In genomic region chr11:69415411-69416122, GRCh38 we compare ENCODE assay signal across 14 cellular contexts.
DNase-seq lines count a peak whose midpoint lies in the region; ATAC-seq and TF ChIP-seq lines count a peak whose summit lies in the region.
"Had no signal": no experiment of that assay in that cellular context is flagged by ENCODE, and none has a peak within 500 bp of the region (broad histone marks: within the 10 kb centered on the region; RNA-seq: fewer than 3 reads in every experiment).

No MANE protein-coding gene starts in this region.

- ATAC-seq in RWPE2 (ENCODE audit: low read depth) (no peak), HG03097 (IDR thresholded peaks at IDR 0.05; ENCODE audit: low FRiP score, unreplicated experiment) (no peak)
- ATAC-seq: K562 had no signal

- H3K36me3 ChIP-seq in RWPE2 (ENCODE audit: low read depth): no peaks in the 10 kb centered on the region
- no peaks in the 10 kb centered on the region for H3K36me3 ChIP-seq in tibial artery

- peaks cover 11 to 19% of the 10 kb centered on the region in 2 experiments for H3K4me1 Mint-ChIP-seq in H9
- H3K4me1 Mint-ChIP-seq in progenitor cell of endocrine pancreas (ENCODE audit: low read depth): peaks cover 23% of the 10 kb centered on the region
- no peaks in the 10 kb centered on the region for H3K4me1 Mint-ChIP-seq in T-helper 2 cell treated with Interferon-gamma antibody and Interleukin-4, amounts not matched to agents 5 μg/mL and 100 μg/mL, for 36 hours (ENCODE audit: low read depth)

- H4K20me1 ChIP-seq in H9 (ENCODE audit: control insufficient read depth, insufficient read depth, insufficient read length): no peaks in the 10 kb centered on the region

- no peak overlapping the region for H3K18ac ChIP-seq in H9 (ENCODE audit: insufficient read length, low read depth, low read length)

- no CpG with 5 or more reads among the region's 12 CpGs for WGBS in H9 (ENCODE audit: extremely low coverage, insufficient read length, low lambda C conversion rate)

- TF ChIP-seq CTCF in H9 (conservative IDR thresholded peaks at IDR 0.05) (no peak), RWPE2 (IDR thresholded peaks at IDR 0.05; ENCODE audit: poor library complexity, severe bottlenecking) (no peak), progenitor cell of endocrine pancreas (IDR thresholded peaks at IDR 0.05; ENCODE audit: unreplicated experiment) (no peak), tibial artery (IDR thresholded peaks at IDR 0.05) (no peak)

- no peak overlapping the region for H2BK5ac ChIP-seq in H9 (ENCODE audit: insufficient read length, low read length)

- no peak overlapping the region for H2BK120ac ChIP-seq in H9 (ENCODE audit: low read depth, low read length, poor library complexity, severe bottlenecking)

- H4K91ac ChIP-seq in H9 (ENCODE audit: insufficient read length, low read depth, low read length): no peak overlapping the region

- no peak overlapping the region for H2BK15ac ChIP-seq in H9 (ENCODE audit: low read depth, low read length)

- H2BK20ac ChIP-seq in H9 (ENCODE audit: low read depth, low read length, poor library complexity, severe bottlenecking): no peak overlapping the region

- no peaks in the 10 kb centered on the region for H3K27me3 ChIP-seq in H9 (ENCODE audit: insufficient read depth, low read length)
- no peaks in the 10 kb centered on the region for H3K27me3 ChIP-seq in RWPE2 (ENCODE audit: insufficient read depth, poor library complexity, severe bottlenecking)
- no peaks in the 10 kb centered on the region for H3K27me3 ChIP-seq in layer of hippocampus (ENCODE audit: control insufficient read depth, insufficient read depth, low read length)
- no peaks in the 10 kb centered on the region for H3K27me3 ChIP-seq in tibial artery

- DNase-seq in H9 (no peak), RWPE2 (ENCODE audit: low spot score) (peak; percentile 27), progenitor cell of endocrine pancreas (ENCODE audit: low spot score, unreplicated experiment) (no peak), tibial artery (no peak)
- no peak for DNase-seq in T-helper 2 cell treated with Interferon-gamma antibody and Interleukin-4, amounts not matched to agents 5 μg/mL and 100 μg/mL, for 36 hours (ENCODE audit: low spot score)
- DNase-seq: COR-L47, MV-4-11, NCI-H1417, NCI-H187 treated with DMSO at 0.1 percent for 48 hours, NCI-H526 treated with DMSO at 0.1 percent for 48 hours, SIG-M5 had no signal

- H3K9ac ChIP-seq in H9 (ENCODE audit: extremely low read depth, insufficient read length, low read length): no peak overlapping the region

- H3K9me3 ChIP-seq in H9 (ENCODE audit: control insufficient read depth, low read depth, low read length) (no peaks in the 10 kb centered on the region), RWPE2 (ENCODE audit: severe bottlenecking) (no peaks in the 10 kb centered on the region), tibial artery (no peaks in the 10 kb centered on the region)

- H3K14ac ChIP-seq in H9 (ENCODE audit: insufficient read depth, low read length): peak overlapping the region; percentile 54; the same call in 1 of the 2 replicates

- H3K9me3 Mint-ChIP-seq in H9 (peaks cover 5 to 6% of the 10 kb centered on the region in 2 experiments; a peak in 4 of 5 replicates), progenitor cell of endocrine pancreas (ENCODE audit: low read depth) (peaks cover 4% of the 10 kb centered on the region)
- H3K9me3 Mint-ChIP-seq in T-helper 2 cell treated with Interferon-gamma antibody and Interleukin-4, amounts not matched to agents 5 μg/mL and 100 μg/mL, for 36 hours: no peaks in the 10 kb centered on the region

- H3K79me1 ChIP-seq in H9 (ENCODE audit: insufficient read depth, low read depth, low read length, poor library complexity, severe bottlenecking): no peaks in the 10 kb centered on the region

- intact Hi-C loops in tibial artery (cut with DNase I; ENCODE audit: low total_unique reads): no loop called here

- no peak overlapping the region for H2AFZ ChIP-seq in H9 (ENCODE audit: low read length)

- H4K8ac ChIP-seq in H9 (replicated peaks; ENCODE audit: insufficient read length, low read depth, low read length): no peak overlapping the region

- H3K23ac ChIP-seq in H9 (ENCODE audit: insufficient read length, low read depth, low read length): no peak overlapping the region

- H3K4me3 Mint-ChIP-seq in H9 (no peak overlapping the region), progenitor cell of endocrine pancreas (ENCODE audit: low read depth) (no peak overlapping the region)
- H3K4me3 Mint-ChIP-seq in T-helper 2 cell treated with Interferon-gamma antibody and Interleukin-4, amounts not matched to agents 5 μg/mL and 100 μg/mL, for 36 hours: no peak overlapping the region

- H3K4ac ChIP-seq in H9 (ENCODE audit: low read depth, low read length): no peak overlapping the region

- no peak overlapping the region; a peak in 1 of 7 replicates for H3K27ac Mint-ChIP-seq in H9
- H3K27ac Mint-ChIP-seq in progenitor cell of endocrine pancreas: peak overlapping the region; percentile 67
- H3K27ac Mint-ChIP-seq in T-helper 2 cell treated with Interferon-gamma antibody and Interleukin-4, amounts not matched to agents 5 μg/mL and 100 μg/mL, for 36 hours: no peak overlapping the region

- H3T11ph ChIP-seq in H9 (ENCODE audit: low read length): no peak overlapping the region

- H3K36me3 Mint-ChIP-seq in H9 (ENCODE audit: insufficient read depth in 1 of 3, low read depth in 3 of 3) (peaks cover 0 to 6% (median 1%) of the 10 kb centered on the region in 3 experiments; a peak in 5 of 7 replicates), progenitor cell of endocrine pancreas (ENCODE audit: insufficient read depth) (no peaks in the 10 kb centered on the region)
- H3K36me3 Mint-ChIP-seq in T-helper 2 cell treated with Interferon-gamma antibody and Interleukin-4, amounts not matched to agents 5 μg/mL and 100 μg/mL, for 36 hours (ENCODE audit: low read depth): no peaks in the 10 kb centered on the region

- H3K23me2 ChIP-seq in H9 (ENCODE audit: insufficient read length, low read depth, low read length, poor library complexity, severe bottlenecking): no peaks in the 10 kb centered on the region

- no peak overlapping the region for H3K4me3 ChIP-seq in RWPE2 (ENCODE audit: severe bottlenecking)
- H3K4me3 ChIP-seq in tibial artery: no peak overlapping the region
- H3K4me3 ChIP-seq: K562 had no signal

- H3K4me2 ChIP-seq in H9 (ENCODE audit: insufficient read depth, insufficient read length, low read length): no peak overlapping the region

- H3K27me3 Mint-ChIP-seq in H9 (ENCODE audit: low read depth) (peaks cover 3% of the 10 kb centered on the region; the same call in 1 of the 2 replicates), progenitor cell of endocrine pancreas (no peaks in the 10 kb centered on the region)
- peaks cover 8% of the 10 kb centered on the region for H3K27me3 Mint-ChIP-seq in T-helper 2 cell treated with Interferon-gamma antibody and Interleukin-4, amounts not matched to agents 5 μg/mL and 100 μg/mL, for 36 hours (ENCODE audit: low read depth)

- no peaks in the 10 kb centered on the region; the same call in 1 of the 2 replicates for H3K4me1 ChIP-seq in H9 (ENCODE audit: insufficient read depth, low read length)
- peaks cover 11% of the 10 kb centered on the region for H3K4me1 ChIP-seq in RWPE2 (ENCODE audit: insufficient read depth, poor library complexity, severe bottlenecking)
- H3K4me1 ChIP-seq in tibial artery: peaks cover 0 to 41% (median 27%) of the 10 kb centered on the region in 4 donors

- H4K5ac ChIP-seq in H9 (ENCODE audit: insufficient read length, low read depth, low read length): no peak overlapping the region

- H2AK5ac ChIP-seq in H9 (ENCODE audit: insufficient read length, low read length): no peak overlapping the region

- no peak overlapping the region for H3K56ac ChIP-seq in H9 (ENCODE audit: insufficient read length, low read depth, low read length)

- H3K27ac ChIP-seq in H9 (ENCODE audit: insufficient read length, low read depth, low read length): no peak overlapping the region
- H3K27ac ChIP-seq in RWPE2 (ENCODE audit: poor library complexity, severe bottlenecking): no peak overlapping the region
- peak overlapping the region; percentile 65 for H3K27ac ChIP-seq in layer of hippocampus (ENCODE audit: low read depth, low read length)
- H3K27ac ChIP-seq in tibial artery: peak overlapping the region in 1 of 2 donors; percentile 43

- H3K79me2 ChIP-seq in H9 (ENCODE audit: insufficient read depth, low read length): no peaks in the 10 kb centered on the region

- H2BK12ac ChIP-seq in H9 (ENCODE audit: insufficient read length, low read depth, low read length): no peak overlapping the region
